ENCODE assay signal across 1 cellular context in the genomic region with DNA sequence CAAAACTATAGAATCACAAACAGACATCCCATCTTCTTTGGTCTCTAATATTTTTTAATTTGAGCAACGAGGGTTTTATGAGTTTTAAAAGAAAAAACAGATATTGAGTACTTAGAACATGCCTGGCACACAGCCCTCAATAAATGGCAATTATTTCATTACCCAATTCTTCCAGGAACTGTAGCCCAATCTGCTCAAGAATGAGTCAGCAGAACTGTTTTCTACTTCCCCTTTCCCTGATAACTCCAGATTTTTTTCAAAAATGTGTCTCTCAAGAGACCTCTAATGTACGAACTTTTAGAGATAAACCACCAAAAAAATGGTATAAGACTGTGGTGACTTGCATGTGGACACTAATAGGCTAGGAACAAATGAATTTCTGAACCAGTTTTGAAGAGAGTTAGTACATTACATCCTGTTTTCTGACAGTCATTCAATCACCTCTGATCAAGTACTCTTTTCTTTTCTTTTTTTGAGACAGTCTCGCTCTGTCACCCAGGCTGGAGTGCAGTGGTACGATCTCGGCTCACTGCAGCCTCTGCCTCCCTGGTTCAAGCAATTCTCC.
TF ChIP-seq lines count a peak whose summit lies in the region.

No MANE protein-coding gene starts in this region.

TF ChIP-seq in GM23338, 12 proteins besides CTCF, POLR2A, EP300 and RAD21 (continued from another document):
- TF ChIP-seq, protein P1, sequence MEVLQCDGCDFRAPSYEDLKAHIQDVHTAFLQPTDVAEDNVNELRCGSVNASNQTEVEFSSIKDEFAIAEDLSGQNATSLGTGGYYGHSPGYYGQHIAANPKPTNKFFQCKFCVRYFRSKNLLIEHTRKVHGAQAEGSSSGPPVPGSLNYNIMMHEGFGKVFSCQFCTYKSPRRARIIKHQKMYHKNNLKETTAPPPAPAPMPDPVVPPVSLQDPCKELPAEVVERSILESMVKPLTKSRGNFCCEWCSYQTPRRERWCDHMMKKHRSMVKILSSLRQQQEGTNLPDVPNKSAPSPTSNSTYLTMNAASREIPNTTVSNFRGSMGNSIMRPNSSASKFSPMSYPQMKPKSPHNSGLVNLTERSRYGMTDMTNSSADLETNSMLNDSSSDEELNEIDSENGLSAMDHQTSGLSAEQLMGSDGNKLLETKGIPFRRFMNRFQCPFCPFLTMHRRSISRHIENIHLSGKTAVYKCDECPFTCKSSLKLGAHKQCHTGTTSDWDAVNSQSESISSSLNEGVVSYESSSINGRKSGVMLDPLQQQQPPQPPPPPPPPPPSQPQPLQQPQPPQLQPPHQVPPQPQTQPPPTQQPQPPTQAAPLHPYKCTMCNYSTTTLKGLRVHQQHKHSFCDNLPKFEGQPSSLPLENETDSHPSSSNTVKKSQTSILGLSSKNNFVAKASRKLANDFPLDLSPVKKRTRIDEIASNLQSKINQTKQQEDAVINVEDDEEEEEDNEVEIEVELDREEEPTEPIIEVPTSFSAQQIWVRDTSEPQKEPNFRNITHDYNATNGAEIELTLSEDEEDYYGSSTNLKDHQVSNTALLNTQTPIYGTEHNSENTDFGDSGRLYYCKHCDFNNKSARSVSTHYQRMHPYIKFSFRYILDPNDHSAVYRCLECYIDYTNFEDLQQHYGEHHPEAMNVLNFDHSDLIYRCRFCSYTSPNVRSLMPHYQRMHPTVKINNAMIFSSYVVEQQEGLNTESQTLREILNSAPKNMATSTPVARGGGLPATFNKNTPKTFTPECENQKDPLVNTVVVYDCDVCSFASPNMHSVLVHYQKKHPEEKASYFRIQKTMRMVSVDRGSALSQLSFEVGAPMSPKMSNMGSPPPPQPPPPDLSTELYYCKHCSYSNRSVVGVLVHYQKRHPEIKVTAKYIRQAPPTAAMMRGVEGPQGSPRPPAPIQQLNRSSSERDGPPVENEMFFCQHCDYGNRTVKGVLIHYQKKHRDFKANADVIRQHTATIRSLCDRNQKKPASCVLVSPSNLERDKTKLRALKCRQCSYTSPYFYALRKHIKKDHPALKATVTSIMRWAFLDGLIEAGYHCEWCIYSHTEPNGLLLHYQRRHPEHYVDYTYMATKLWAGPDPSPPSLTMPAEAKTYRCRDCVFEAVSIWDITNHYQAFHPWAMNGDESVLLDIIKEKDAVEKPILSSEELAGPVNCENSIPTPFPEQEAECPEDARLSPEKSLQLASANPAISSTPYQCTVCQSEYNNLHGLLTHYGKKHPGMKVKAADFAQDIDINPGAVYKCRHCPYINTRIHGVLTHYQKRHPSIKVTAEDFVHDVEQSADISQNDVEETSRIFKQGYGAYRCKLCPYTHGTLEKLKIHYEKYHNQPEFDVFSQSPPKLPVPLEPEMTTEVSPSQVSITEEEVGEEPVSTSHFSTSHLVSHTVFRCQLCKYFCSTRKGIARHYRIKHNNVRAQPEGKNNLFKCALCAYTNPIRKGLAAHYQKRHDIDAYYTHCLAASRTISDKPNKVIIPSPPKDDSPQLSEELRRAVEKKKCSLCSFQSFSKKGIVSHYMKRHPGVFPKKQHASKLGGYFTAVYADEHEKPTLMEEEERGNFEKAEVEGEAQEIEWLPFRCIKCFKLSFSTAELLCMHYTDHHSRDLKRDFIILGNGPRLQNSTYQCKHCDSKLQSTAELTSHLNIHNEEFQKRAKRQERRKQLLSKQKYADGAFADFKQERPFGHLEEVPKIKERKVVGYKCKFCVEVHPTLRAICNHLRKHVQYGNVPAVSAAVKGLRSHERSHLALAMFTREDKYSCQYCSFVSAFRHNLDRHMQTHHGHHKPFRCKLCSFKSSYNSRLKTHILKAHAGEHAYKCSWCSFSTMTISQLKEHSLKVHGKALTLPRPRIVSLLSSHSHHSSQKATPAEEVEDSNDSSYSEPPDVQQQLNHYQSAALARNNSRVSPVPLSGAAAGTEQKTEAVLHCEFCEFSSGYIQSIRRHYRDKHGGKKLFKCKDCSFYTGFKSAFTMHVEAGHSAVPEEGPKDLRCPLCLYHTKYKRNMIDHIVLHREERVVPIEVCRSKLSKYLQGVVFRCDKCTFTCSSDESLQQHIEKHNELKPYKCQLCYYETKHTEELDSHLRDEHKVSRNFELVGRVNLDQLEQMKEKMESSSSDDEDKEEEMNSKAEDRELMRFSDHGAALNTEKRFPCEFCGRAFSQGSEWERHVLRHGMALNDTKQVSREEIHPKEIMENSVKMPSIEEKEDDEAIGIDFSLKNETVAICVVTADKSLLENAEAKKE (CRISPR knock-in tag; IDR thresholded peaks at IDR 0.05) = no peak
- no peak for TF ChIP-seq ZNF114 (CRISPR knock-in tag; IDR thresholded peaks at IDR 0.05)
